ENCODE assay signal across 19 cellular contexts in the genomic region with DNA sequence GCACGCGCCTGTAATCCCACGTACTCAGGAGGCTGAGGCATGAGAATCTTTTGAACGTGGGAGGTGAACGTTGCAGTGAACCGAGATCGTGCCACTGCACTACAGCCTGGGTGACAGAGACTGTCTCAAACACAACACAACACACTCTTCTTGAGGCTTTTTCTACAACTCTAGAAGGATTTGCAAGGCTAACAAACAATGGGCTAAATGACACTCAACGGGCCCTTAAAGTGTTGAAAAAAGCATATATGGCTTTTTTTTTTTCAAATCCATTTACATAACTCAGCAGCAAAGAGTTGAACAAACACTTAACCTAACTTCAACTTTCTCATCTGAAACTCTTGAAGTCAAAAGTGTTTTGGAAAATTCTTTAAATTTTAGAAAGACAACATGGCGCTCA. TPM values are rescaled to one million over a fixed set of nuclear protein-coding genes. Genes with fewer than 3 reads are reported as not detected.
DNase-seq lines count a peak whose midpoint lies in the region; ATAC-seq and TF ChIP-seq lines count a peak whose summit lies in the region.
"Had no signal": no experiment of that assay in that cellular context is flagged by ENCODE, and none has a peak within 500 bp of the region (broad histone marks: within the 10 kb centered on the region; RNA-seq: fewer than 3 reads in every experiment).

No MANE protein-coding gene starts in this region.

- H3K27ac Mint-ChIP-seq in activated CD4-positive, alpha-beta T cell treated with anti-CD3 and anti-CD28 coated beads for 36 hours = peak overlapping the region; percentile 60
- H3K27ac Mint-ChIP-seq in CD4-positive, alpha-beta T cell = peak overlapping the region; percentile 85
- H3K27ac Mint-ChIP-seq in T-cell = peak overlapping the region; percentile 4 to 89

- H3K27me3 ChIP-seq in CD4-positive, alpha-beta T cell (ENCODE audit: control insufficient read depth, insufficient read depth, low read length) = no peaks in the 10 kb centered on the region
- no peaks in the 10 kb centered on the region for H3K27me3 ChIP-seq in lower lobe of right lung (ENCODE audit: low read depth)
- H3K27me3 ChIP-seq: BLaER1 treated with 17β-estradiol and CSF1 and Interleukin-3, amounts not matched to agents 10 nM and 100 nM; Peyer's patch had no signal

- peaks cover 50% of the 10 kb centered on the region for H3K36me3 Mint-ChIP-seq in activated CD4-positive, alpha-beta T cell treated with anti-CD3 and anti-CD28 coated beads for 36 hours (ENCODE audit: low read depth)
- peaks cover 84% of the 10 kb centered on the region for H3K36me3 Mint-ChIP-seq in CD4-positive, alpha-beta T cell (ENCODE audit: low read depth)
- peaks cover 51% of the 10 kb centered on the region for H3K36me3 Mint-ChIP-seq in T-cell

- no peak for ATAC-seq in activated CD4-positive, alpha-beta T cell treated with anti-CD3 and anti-CD28 coated beads for 36 hours
- no peak for ATAC-seq in CD4-positive, alpha-beta T cell (ENCODE audit: poor library complexity)
- no peak for ATAC-seq in T-cell (replicated peaks in 1 of 4)
- ATAC-seq in lower lobe of right lung = peak; percentile 41 to 81

- POLR2A ChIA-PET in activated CD4-positive, alpha-beta T cell treated with anti-CD3 and anti-CD28 coated beads for 36 hours (lab: Charles Lee) = interaction anchor here (0.8 kb wide), 1 partner anchor 21 kb away, joined by 3 read pairs; no protein-coding TSS in a partner anchor
- POLR2A ChIA-PET in CD4-positive, alpha-beta T cell (lab: Charles Lee) = interaction anchor here (2.2 to 11.2 kb wide), 2 partner anchors 8 to 21 kb away, joined by 7 to 327 read pairs; a partner anchor contains a TSS
- POLR2A ChIA-PET in T-cell (lab: Charles Lee) = interaction anchor here in 1 of 2 donors (0.6 kb wide), 1 partner anchor 31 kb away, joined by 6 read pairs; no protein-coding TSS in a partner anchor

- no peak for TF ChIP-seq CTCF in CD4-positive, alpha-beta T cell (IDR thresholded peaks at IDR 0.05)
- TF ChIP-seq CTCF in lower lobe of right lung (IDR thresholded peaks at IDR 0.05) (no peak), coronary artery (IDR thresholded peaks at IDR 0.05) (no peak)

- no peak for DNase-seq in activated CD4-positive, alpha-beta T cell treated with anti-CD3 and anti-CD28 coated beads for 36 hours
- DNase-seq in activated CD4-positive, alpha-beta T cell treated with anti-CD3 and anti-CD28 coated beads for 1 hour = no peak
- DNase-seq in CD4-positive, alpha-beta T cell = no peak
- DNase-seq in T-cell = no peak
- no peak for DNase-seq in lower lobe of right lung
- DNase-seq in coronary artery (ENCODE audit: low spot score) = no peak
- no peak for DNase-seq in COLO668 (lab: John Stamatoyannopoulos, UW; ENCODE audit: unreplicated experiment)
- no peak for DNase-seq in NCI-H2029 treated with DMSO at 0.1 percent for 48 hours (lab: John Stamatoyannopoulos, UW)
- DNase-seq: 8988T, Caco-2, NCI-H1092 treated with DMSO at 0.1 percent for 48 hours, NCI-H187, NCI-H446, NCI-H774, Peyer's patch, Right ventricle myocardium superior had no signal

- H3K4me3 Mint-ChIP-seq in activated CD4-positive, alpha-beta T cell treated with anti-CD3 and anti-CD28 coated beads for 36 hours = no peak overlapping the region
- H3K4me3 Mint-ChIP-seq in CD4-positive, alpha-beta T cell = no peak overlapping the region
- no peak overlapping the region for H3K4me3 Mint-ChIP-seq in T-cell

- no peaks in the 10 kb centered on the region for H3K9me3 ChIP-seq in CD4-positive, alpha-beta T cell (ENCODE audit: control insufficient read depth, low read length)
- H3K9me3 ChIP-seq in lower lobe of right lung = no peaks in the 10 kb centered on the region
- H3K9me3 ChIP-seq: Caco-2, HAP-1, Peyer's patch had no signal

- H3K36me3 ChIP-seq in lower lobe of right lung = peaks cover 30% of the 10 kb centered on the region

- H3K27me3 Mint-ChIP-seq in activated CD4-positive, alpha-beta T cell treated with anti-CD3 and anti-CD28 coated beads for 36 hours = no peaks in the 10 kb centered on the region
- no peaks in the 10 kb centered on the region for H3K27me3 Mint-ChIP-seq in CD4-positive, alpha-beta T cell
- H3K27me3 Mint-ChIP-seq in T-cell = no peaks in the 10 kb centered on the region

- CTCF ChIA-PET in activated CD4-positive, alpha-beta T cell treated with anti-CD3 and anti-CD28 coated beads for 36 hours (lab: Charles Lee) = no interaction called here
- CTCF ChIA-PET in CD4-positive, alpha-beta T cell (lab: Charles Lee) = interaction anchor here (1.0 kb wide), 1 partner anchor 20 kb away, joined by 5 read pairs; no protein-coding TSS in a partner anchor
- CTCF ChIA-PET in T-cell (lab: Charles Lee) = no interaction called here

- no peak overlapping the region for H3K27ac ChIP-seq in CD4-positive, alpha-beta T cell (ENCODE audit: low read depth, low read length)
- H3K27ac ChIP-seq in lower lobe of right lung (no peak overlapping the region), coronary artery (no peak overlapping the region)
- H3K27ac ChIP-seq: KMS-11 had no signal

- H3K4me3 ChIP-seq in lower lobe of right lung (no peak overlapping the region), coronary artery (no peak overlapping the region)
- H3K4me3 ChIP-seq: BLaER1 treated with 17β-estradiol and CSF1 and Interleukin-3, amounts not matched to agents 10 nM and 100 nM; HAP-1; Peyer's patch had no signal

- intact Hi-C loops in activated CD4-positive, alpha-beta T cell treated with anti-CD3 and anti-CD28 coated beads for 36 hours (cut with DNase I, micrococcal nuclease) = loop anchor here in 1 of 2 experiments (2.0 kb wide), 1 partner anchor 23 kb away; a partner anchor contains a TSS
- intact Hi-C loops in CD4-positive, alpha-beta T cell (cut with DNase I, micrococcal nuclease) = no loop called here
- intact Hi-C loops in lower lobe of right lung (cut with DNase I) = no loop called here

- peaks cover 27% of the 10 kb centered on the region for H3K4me1 ChIP-seq in lower lobe of right lung

- peaks cover 2% of the 10 kb centered on the region for H3K9me3 Mint-ChIP-seq in activated CD4-positive, alpha-beta T cell treated with anti-CD3 and anti-CD28 coated beads for 36 hours (ENCODE audit: low read depth)
- no peaks in the 10 kb centered on the region for H3K9me3 Mint-ChIP-seq in CD4-positive, alpha-beta T cell
- no peaks in the 10 kb centered on the region for H3K9me3 Mint-ChIP-seq in T-cell

- H3K4me1 Mint-ChIP-seq in activated CD4-positive, alpha-beta T cell treated with anti-CD3 and anti-CD28 coated beads for 36 hours = peaks cover 51% of the 10 kb centered on the region
- H3K4me1 Mint-ChIP-seq in CD4-positive, alpha-beta T cell (ENCODE audit: low read depth) = peaks cover 58% of the 10 kb centered on the region
- H3K4me1 Mint-ChIP-seq in T-cell = peaks cover 46 to 60% (median 53%) of the 10 kb centered on the region in 3 donors

RNA-seq across cellular contexts. Expression of a gene that starts 22.3 kb away (rescaled TPM):
- 10 to 100 TPM; 29.5 to 33.7 TPM for total RNA-seq in activated CD4-positive, alpha-beta T cell treated with anti-CD3 and anti-CD28 coated beads for 36 hours
- 100 to 1,000 TPM; 104 to 113 TPM for total RNA-seq in CD4-positive, alpha-beta T cell
- 10 to 100 TPM; 58.7 to 97.5 (median 72.6) TPM for total RNA-seq in T-cell
- total RNA-seq in lower lobe of right lung = 16.2 TPM

RNA-seq across cellular contexts. Expression of a gene that starts 54.9 kb away (rescaled TPM):
- total RNA-seq in activated CD4-positive, alpha-beta T cell treated with anti-CD3 and anti-CD28 coated beads for 36 hours = 10 to 100 TPM; 70.9 to 87.4 TPM
- total RNA-seq in CD4-positive, alpha-beta T cell = 100 to 1,000 TPM; 239 to 242 TPM
- total RNA-seq in T-cell = 100 to 1,000 TPM in 2 of 5 donors, 10 to 100 TPM in 3; 79.3 to 174 (median 99.7) TPM
- 36.6 TPM for total RNA-seq in lower lobe of right lung

Comparison
In these comparisons a context has a peak if more than half of its experiments do, and no peak if none do; other contexts are left out.
1. ATAC-seq: peak in lower lobe of right lung (2 of 2); none in activated CD4-positive, alpha-beta T cell treated with anti-CD3 and anti-CD28 coated beads for 36 hours (single experiment), CD4-positive, alpha-beta T cell (single experiment) and T-cell (0 of 4).
2. Peak in every context shown above with its lines, with median percentiles within 50 percentile points of each other: H3K27ac Mint-ChIP-seq.